ENCODE assay signal across 10 cellular contexts in the genomic region with DNA sequence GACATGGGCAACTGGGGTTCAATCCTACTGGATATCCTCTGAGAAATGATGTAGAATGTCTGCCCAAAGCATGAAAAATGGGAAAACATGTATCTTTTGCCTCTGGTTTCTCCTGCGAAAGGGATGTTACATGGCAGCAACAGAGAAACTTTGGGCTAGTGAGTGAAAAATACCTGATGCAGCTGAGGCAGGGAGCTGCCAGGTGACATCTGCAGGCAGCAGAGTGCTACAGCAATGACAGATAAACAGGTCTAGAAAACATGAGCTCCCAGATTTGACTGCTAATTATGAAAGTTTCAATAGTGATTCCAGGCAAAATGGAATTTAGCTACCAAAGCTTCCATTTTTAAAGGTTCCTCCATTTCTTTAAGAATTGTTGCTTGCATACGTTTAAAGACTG. TPM values are rescaled to one million over a fixed set of nuclear protein-coding genes. Genes with fewer than 3 reads are reported as not detected.
A peak's percentile ranks its signal among the peaks of the same experiment; 100 is the strongest.
DNase-seq lines count a peak whose midpoint lies in the region; ATAC-seq and TF ChIP-seq lines count a peak whose summit lies in the region.
"Had no signal": no experiment of that assay in that cellular context is flagged by ENCODE, and none has a peak within 500 bp of the region (broad histone marks: within the 10 kb centered on the region; RNA-seq: fewer than 3 reads in every experiment).

No MANE protein-coding gene starts in this region.

- CTCF ChIA-PET in BJ (lab: Yijun Ruan, JAX): interaction anchor here (1.2 to 2.0 kb wide), 5 partner anchors 8 to 30 kb away, joined by 3 to 7 read pairs (median 4); no protein-coding TSS in a partner anchor
- CTCF ChIA-PET in activated CD4-positive, alpha-beta T cell treated with anti-CD3 and anti-CD28 coated beads, Interleukin-2, amount 10 ng/mL, durations not matched to agents 7 days and 5 days (lab: Charles Lee): no interaction called here

- peaks cover 10% of the 10 kb centered on the region for H3K4me1 ChIP-seq in GM23338 (ENCODE audit: insufficient read depth)

- H3K4me3 ChIP-seq in BJ (ENCODE audit: low read depth, low read length) (no peak overlapping the region), GM23338 (no peak overlapping the region)

- H3K36me3 Mint-ChIP-seq in GM23338 (ENCODE audit: low read depth): no peaks in the 10 kb centered on the region
- H3K36me3 Mint-ChIP-seq in activated CD4-positive, alpha-beta T cell treated with anti-CD3 and anti-CD28 coated beads, Interleukin-2, amount 10 ng/mL, durations not matched to agents 7 days and 5 days (ENCODE audit: low read depth): no peaks in the 10 kb centered on the region

- H3K36me3 ChIP-seq in BJ (ENCODE audit: control insufficient read depth, insufficient read depth, low read length) (no peaks in the 10 kb centered on the region), GM23338 (ENCODE audit: insufficient read depth) (no peaks in the 10 kb centered on the region)

- H3F3A ChIP-seq in GM23338 (replicated peaks; ENCODE audit: low read depth): no peaks in the 10 kb centered on the region; the same call in 1 of the 2 replicates

- H3K9me3 Mint-ChIP-seq in GM23338: no peaks in the 10 kb centered on the region
- no peaks in the 10 kb centered on the region for H3K9me3 Mint-ChIP-seq in activated CD4-positive, alpha-beta T cell treated with anti-CD3 and anti-CD28 coated beads, Interleukin-2, amount 10 ng/mL, durations not matched to agents 7 days and 5 days
- H3K9me3 Mint-ChIP-seq: T-helper 1 cell treated with Interleukin-12 subunit alpha and Interleukin-12 subunit beta and Interleukin-4 antibody, amounts not matched to agents 30 μg/mL and 1 μg/mL, for 36 hours had no signal

- H3K79me2 ChIP-seq in GM23338 (replicated peaks; ENCODE audit: insufficient read depth): no peaks in the 10 kb centered on the region

- ATAC-seq in GM23338: peak; percentile 49
- ATAC-seq in GM21528 (IDR thresholded peaks at IDR 0.05; ENCODE audit: low FRiP score, unreplicated experiment): no peak
- ATAC-seq in GM18517 (IDR thresholded peaks at IDR 0.05; ENCODE audit: unreplicated experiment): no peak

- no peak overlapping the region for H3K27ac ChIP-seq in GM23338 (ENCODE audit: low read depth)

- H3K4me1 Mint-ChIP-seq in GM23338: peaks cover 13% of the 10 kb centered on the region
- H3K4me1 Mint-ChIP-seq in activated CD4-positive, alpha-beta T cell treated with anti-CD3 and anti-CD28 coated beads, Interleukin-2, amount 10 ng/mL, durations not matched to agents 7 days and 5 days: peaks cover 2% of the 10 kb centered on the region
- H3K4me1 Mint-ChIP-seq: central memory CD8-positive, alpha-beta T cell had no signal

- POLR2A ChIA-PET in BJ (lab: Charles Lee): no interaction called here
- POLR2A ChIA-PET in activated CD4-positive, alpha-beta T cell treated with anti-CD3 and anti-CD28 coated beads, Interleukin-2, amount 10 ng/mL, durations not matched to agents 7 days and 5 days (lab: Charles Lee): no interaction called here

- DNase-seq in BJ (ENCODE audit: low read depth) (no peak), GM23338 (ENCODE audit: low spot score) (peak; percentile 57), SK-MEL-5 (ENCODE audit: low read depth, low spot score) (peak; percentile 59), left kidney (ENCODE audit: low read depth, low spot score) (peak; percentile 53), ecto neural progenitor cell (ENCODE audit: low spot score) (no peak)
- DNase-seq in activated CD4-positive, alpha-beta T cell treated with anti-CD3 and anti-CD28 coated beads, Interleukin-2, amount 10 ng/mL, durations not matched to agents 7 days and 5 days: no peak

- no peak overlapping the region for H3K27ac Mint-ChIP-seq in GM23338
- H3K27ac Mint-ChIP-seq in activated CD4-positive, alpha-beta T cell treated with anti-CD3 and anti-CD28 coated beads, Interleukin-2, amount 10 ng/mL, durations not matched to agents 7 days and 5 days: no peak overlapping the region
- H3K27ac Mint-ChIP-seq: T-helper 1 cell treated with Interleukin-12 subunit alpha and Interleukin-12 subunit beta and Interleukin-4 antibody, amounts not matched to agents 30 μg/mL and 1 μg/mL, for 36 hours had no signal

- no peaks in the 10 kb centered on the region for H4K20me1 ChIP-seq in GM23338 (replicated peaks; ENCODE audit: insufficient read depth)

- in situ Hi-C loops in SK-MEL-5 (cut with HindIII; ENCODE audit: low pct_unique_long_range_greater_than_20kb, low sequenced_read_pairs): no loop called here

- H2AFZ ChIP-seq in GM23338: no peak overlapping the region

- TF ChIP-seq CTCF in BJ (IDR thresholded peaks at IDR 0.05; ENCODE audit: insufficient read depth, low read depth, low read length) (peak; percentile 28), GM23338 (conservative IDR thresholded peaks at IDR 0.05; ENCODE audit: low read depth in 2 of 2) (peak; percentile 65 to 79)

- H3K27me3 ChIP-seq in BJ (ENCODE audit: control insufficient read depth, insufficient read depth, low read length): no peaks in the 10 kb centered on the region
- H3K27me3 ChIP-seq in GM23338 (ENCODE audit: insufficient read depth): peaks cover 12% of the 10 kb centered on the region

- no peaks in the 10 kb centered on the region for H3K9me2 ChIP-seq in GM23338 (ENCODE audit: insufficient read depth)

- peaks cover 6% of the 10 kb centered on the region for H3K27me3 Mint-ChIP-seq in GM23338 (ENCODE audit: insufficient read depth, low read depth, poor library complexity)
- H3K27me3 Mint-ChIP-seq in activated CD4-positive, alpha-beta T cell treated with anti-CD3 and anti-CD28 coated beads, Interleukin-2, amount 10 ng/mL, durations not matched to agents 7 days and 5 days: peaks cover 12% of the 10 kb centered on the region

- H3K4me2 ChIP-seq in GM23338: no peak overlapping the region

- H3K4me3 Mint-ChIP-seq in GM23338: no peak overlapping the region
- H3K4me3 Mint-ChIP-seq in activated CD4-positive, alpha-beta T cell treated with anti-CD3 and anti-CD28 coated beads, Interleukin-2, amount 10 ng/mL, durations not matched to agents 7 days and 5 days: no peak overlapping the region
- H3K4me3 Mint-ChIP-seq: central memory CD8-positive, alpha-beta T cell; T-helper 1 cell treated with Interleukin-12 subunit alpha and Interleukin-12 subunit beta and Interleukin-4 antibody, amounts not matched to agents 30 μg/mL and 1 μg/mL, for 36 hours had no signal

TF ChIP-seq in GM23338, 12 proteins besides CTCF, POLR2A, EP300 and RAD21:
- no peak for TF ChIP-seq STAT1 (IDR thresholded peaks at IDR 0.05; ENCODE audit: unreplicated experiment)

RNA-seq across cellular contexts. Expression of gene CXCL1, which starts 4.8 kb away (rescaled TPM):
- polyA plus RNA-seq in BJ (2011; rRNA removed): 0.53 and 1.0 TPM in 2 replicates
- polyA minus RNA-seq in BJ (2011; rRNA and poly(A)+ RNA removed): 0.21 TPM in 1 of 2 replicates, not detected in the other
- 1.6 and 1.9 TPM in 2 replicates for total RNA-seq in GM23338 (2014; rRNA removed; shearing (Covaris generic))
- polyA plus RNA-seq in GM23338 (2016; fragmentation: Nextera tagmentation; extraction: Ambion mirVana): 2.1 and 2.5 TPM in 2 replicates
- 76.1 and 81.3 TPM in 2 replicates for total RNA-seq in SK-MEL-5 (2014; rRNA removed; shearing (Covaris generic))
- polyA plus RNA-seq in SK-MEL-5 (2015; cell fraction: cytosol; rRNA removed): 346 and 371 TPM in 2 replicates
- 152 and 160 TPM in 2 replicates for polyA plus RNA-seq in SK-MEL-5 (2015; cell fraction: nucleus; rRNA removed)
- not detected for total RNA-seq in activated CD4-positive, alpha-beta T cell treated with anti-CD3 and anti-CD28 coated beads, Interleukin-2, amount 10 ng/mL, durations not matched to agents 7 days and 5 days

RNA-seq across cellular contexts. Expression of gene PF4V1, which starts 11.3 kb away (rescaled TPM):
- polyA plus RNA-seq in BJ (2011; rRNA removed): not detected in 2 replicates
- polyA minus RNA-seq in BJ (2011; rRNA and poly(A)+ RNA removed): not detected in 2 replicates
- total RNA-seq in GM23338 (2014; rRNA removed; shearing (Covaris generic)): 0.66 TPM in 1 of 2 replicates, not detected in the other
- polyA plus RNA-seq in GM23338 (2016; fragmentation: Nextera tagmentation; extraction: Ambion mirVana): 1.7 TPM in 1 of 2 replicates, not detected in the other
- not detected in 2 replicates for total RNA-seq in SK-MEL-5 (2014; rRNA removed; shearing (Covaris generic))
- polyA plus RNA-seq in SK-MEL-5 (2015; cell fraction: cytosol; rRNA removed): not detected in 2 replicates
- polyA plus RNA-seq in SK-MEL-5 (2015; cell fraction: nucleus; rRNA removed): not detected in 2 replicates
- total RNA-seq in activated CD4-positive, alpha-beta T cell treated with anti-CD3 and anti-CD28 coated beads, Interleukin-2, amount 10 ng/mL, durations not matched to agents 7 days and 5 days: not detected

RNA-seq across cellular contexts. Expression of gene CXCL6, which starts 27.9 kb away (rescaled TPM):
- 0.06 and 0.12 TPM in 2 replicates for polyA plus RNA-seq in BJ (2011; rRNA removed)
- not detected in 2 replicates for polyA minus RNA-seq in BJ (2011; rRNA and poly(A)+ RNA removed)
- 7.2 and 9.5 TPM in 2 replicates for total RNA-seq in GM23338 (2014; rRNA removed; shearing (Covaris generic))
- polyA plus RNA-seq in GM23338 (2016; fragmentation: Nextera tagmentation; extraction: Ambion mirVana): 11.8 and 14.7 TPM in 2 replicates
- not detected in 2 replicates for total RNA-seq in SK-MEL-5 (2014; rRNA removed; shearing (Covaris generic))
- not detected in 2 replicates for polyA plus RNA-seq in SK-MEL-5 (2015; cell fraction: cytosol; rRNA removed)
- polyA plus RNA-seq in SK-MEL-5 (2015; cell fraction: nucleus; rRNA removed): not detected in 2 replicates
- total RNA-seq in activated CD4-positive, alpha-beta T cell treated with anti-CD3 and anti-CD28 coated beads, Interleukin-2, amount 10 ng/mL, durations not matched to agents 7 days and 5 days: not detected

Comparison
In these comparisons a context has a peak if more than half of its experiments do, and no peak if none do; other contexts are left out.
1. DNase-seq: peak in GM23338 (single experiment), SK-MEL-5 (single experiment) and left kidney (single experiment); none in BJ (single experiment), activated CD4-positive, alpha-beta T cell treated with anti-CD3 and anti-CD28 coated beads, Interleukin-2, amount 10 ng/mL, durations not matched to agents 7 days and 5 days (single experiment) and ecto neural progenitor cell (single experiment).
2. RNA of gene CXCL1, which starts 4.8 kb away (total RNA-seq): 76.1 to 81.3 TPM in SK-MEL-5; 1.6 to 1.9 TPM in GM23338 and not detected in activated CD4-positive, alpha-beta T cell treated with anti-CD3 and anti-CD28 coated beads, Interleukin-2, amount 10 ng/mL, durations not matched to agents 7 days and 5 days; every median in the first group is over 10 times any median in the second.